Comparison of ENCODE assay signal across 14 cellular contexts in genomic region chr3:6680119-6680806, GRCh38.
A peak's percentile ranks its signal among the peaks of the same experiment; 100 is the strongest.
DNase-seq lines count a peak whose midpoint lies in the region; ATAC-seq and TF ChIP-seq lines count a peak whose summit lies in the region.
"Had no signal": no experiment of that assay in that cellular context is flagged by ENCODE, and none has a peak within 500 bp of the region (broad histone marks: within the 10 kb centered on the region; RNA-seq: fewer than 3 reads in every experiment).

No MANE protein-coding gene starts in this region.

- ATAC-seq in GM18873 (IDR thresholded peaks at IDR 0.05; ENCODE audit: low FRiP score, unreplicated experiment): peak; percentile 60
- peak; percentile 92 for ATAC-seq in GM21529 (IDR thresholded peaks at IDR 0.05; ENCODE audit: unreplicated experiment)
- ATAC-seq in HG03066 (IDR thresholded peaks at IDR 0.05; ENCODE audit: low read depth, unreplicated experiment): peak; percentile 88
- ATAC-seq: naive thymus-derived CD8-positive, alpha-beta T cell; right lobe of liver had no signal

- DNase-seq in RPMI8226: peak; percentile 42
- DNase-seq in A673 (ENCODE audit: low spot score): no peak
- DNase-seq in stimulated activated CD4-positive, alpha-beta T cell treated with anti-CD3 and anti-CD28 coated beads, Interleukin-4, amount 100 ng/mL, for 24 hours: no peak
- DNase-seq in activated effector memory CD4-positive, alpha-beta T cell treated with Interleukin-2 at 50 U/mL for 16 hours: no peak
- DNase-seq in NCI-H345 (lab: John Stamatoyannopoulos, UW): no peak
- DNase-seq: activated CD4-positive, alpha-beta memory T cell treated with anti-CD3 and anti-CD28 coated beads for 36 hours; CD8-positive, alpha-beta memory T cell; kidney glomerular epithelial cell; naive thymus-derived CD8-positive, alpha-beta T cell; NCI-H2029; right lobe of liver had no signal

- CTCF ChIA-PET in A673 (lab: Charles Lee): no interaction called here

- no peak for TF ChIP-seq CTCF in A673 (conservative IDR thresholded peaks at IDR 0.05; ENCODE audit: low read depth, low read length)

- intact Hi-C loops in A673 (cut with micrococcal nuclease; ENCODE audit: unreplicated experiment): no loop called here

- no TSS peak for BruUV-seq in A673 (replicated peaks; lab: Mats Ljungman, UMichigan)

- no peaks in the 10 kb centered on the region for H3K9me3 ChIP-seq in A673 (ENCODE audit: low read depth, low read length, poor library complexity, severe bottlenecking)
- H3K9me3 ChIP-seq: right lobe of liver had no signal

- POLR2A ChIA-PET in A673 (lab: Charles Lee; ENCODE audit: low non-redundant PET): no interaction called here

- no peak overlapping the region for H3K27ac ChIP-seq in A673 (ENCODE audit: low read depth, low read length, poor library complexity, severe bottlenecking)
- H3K27ac ChIP-seq: right lobe of liver had no signal

- no peaks in the 10 kb centered on the region for H3K4me1 ChIP-seq in A673 (ENCODE audit: insufficient read depth, low read length, poor library complexity, severe bottlenecking)
- H3K4me1 ChIP-seq: right lobe of liver had no signal

- no peaks in the 10 kb centered on the region for H3K27me3 ChIP-seq in A673 (replicated peaks; ENCODE audit: insufficient read depth, low read depth, low read length, poor library complexity)
- H3K27me3 ChIP-seq: right lobe of liver had no signal

- no peak overlapping the region for H3K4me3 ChIP-seq in A673 (ENCODE audit: low read depth, low read length, poor library complexity, severe bottlenecking)
- H3K4me3 ChIP-seq: right lobe of liver had no signal

- no peaks in the 10 kb centered on the region for H3K36me3 ChIP-seq in A673 (ENCODE audit: insufficient read depth, low read length, poor library complexity, severe bottlenecking)
- H3K36me3 ChIP-seq: right lobe of liver had no signal
